ENCODE assay signal across 9 cellular contexts in genomic region chr11:84069048-84069447, GRCh38.
"Had no signal": no experiment of that assay in that cellular context is flagged by ENCODE, and none has a peak within 500 bp of the region (broad histone marks: within the 10 kb centered on the region; RNA-seq: fewer than 3 reads in every experiment).

No MANE protein-coding gene starts in this region.

- DNase-seq: GM23248, GOT3, H7, HFFc6, IMR-90, KG1 had no signal

- H3K4me3 ChIP-seq: GM23248, HAP-1, K562 had no signal

- H3K4me1 ChIP-seq: HAP-1 had no signal

- H3K9me3 ChIP-seq: HAP-1 had no signal

- FAIRE-seq: K562 had no signal

- ATAC-seq: HCT116, K562 had no signal

- H3K27ac ChIP-seq: GM23248 had no signal

- H3K36me3 ChIP-seq: HAP-1 had no signal
